8 cellular contexts compared by ENCODE assay signal in the genomic region with DNA sequence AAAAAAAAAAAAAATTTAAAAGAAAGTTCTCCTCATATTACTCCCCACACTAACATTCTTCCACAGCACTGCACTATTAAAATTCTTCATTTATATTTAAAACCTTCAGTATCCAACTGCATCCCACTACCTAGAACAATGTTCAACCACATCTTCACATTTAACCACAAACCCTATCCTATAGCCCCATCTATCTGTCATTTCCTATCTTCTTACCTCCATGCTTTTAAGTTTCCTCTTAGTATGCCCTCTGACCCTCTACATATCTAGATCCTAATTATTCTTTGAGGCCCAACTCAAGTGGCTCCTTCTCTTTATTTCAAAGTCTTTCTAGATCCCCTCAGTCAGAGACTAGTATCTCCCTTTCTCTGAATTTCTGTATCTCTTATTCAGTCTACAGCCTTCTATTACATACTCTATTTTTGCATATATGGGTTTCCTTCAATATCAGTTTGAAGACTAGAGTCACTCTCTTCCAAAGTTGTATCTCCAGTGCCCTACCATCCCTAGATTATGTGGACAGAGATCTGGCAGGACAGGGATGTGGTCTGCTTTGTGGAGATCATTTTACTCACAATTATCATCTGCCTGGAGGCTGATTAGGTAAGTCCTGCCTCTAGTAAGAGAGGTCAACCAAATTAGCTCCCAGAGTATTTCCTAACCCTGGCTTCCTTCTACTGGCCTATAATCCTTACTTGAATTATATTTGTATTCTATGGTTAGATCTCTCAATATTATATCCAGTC. TPM values are rescaled to one million over a fixed set of nuclear protein-coding genes. Genes with fewer than 3 reads are reported as not detected.
DNase-seq lines count a peak whose midpoint lies in the region; ATAC-seq and TF ChIP-seq lines count a peak whose summit lies in the region.

No MANE protein-coding gene starts in this region.

- ATAC-seq in HG03378 (IDR thresholded peaks at IDR 0.05; ENCODE audit: unreplicated experiment) (no peak), GM18520 (IDR thresholded peaks at IDR 0.05; ENCODE audit: unreplicated experiment) (no peak)

- peaks cover 9% of the 10 kb centered on the region for H4K20me1 ChIP-seq in PC-9 (ENCODE audit: insufficient read depth)

- CTCF ChIA-PET in PC-9 (lab: Charles Lee): interaction anchor here (0.7 kb wide), 1 partner anchor 373 kb away, joined by 19 read pairs; no protein-coding TSS in a partner anchor

- H3K4me1 Mint-ChIP-seq in endodermal cell: peaks cover 19% of the 10 kb centered on the region

- peak overlapping the region; percentile 97 for H3K4me3 Mint-ChIP-seq in endodermal cell

- H3K9ac ChIP-seq in endodermal cell (ENCODE audit: extremely low read depth, low read length, poor library complexity, severe bottlenecking): no peak overlapping the region

- DNase-seq in NCI-H2081 (lab: John Stamatoyannopoulos, UW): peak; percentile 8 to 12
- no peak for DNase-seq in NCI-H2081 treated with DMSO at 0.1 percent for 48 hours (lab: John Stamatoyannopoulos, UW)
- no peak for DNase-seq in PC-9
- DNase-seq in endodermal cell: no peak
- no peak for DNase-seq in skeletal muscle cell (ENCODE audit: low read depth)
- no peak for DNase-seq in NCI-H2227 treated with DMSO at 0.1 percent for 48 hours (lab: John Stamatoyannopoulos, UW)

- peaks cover 2% of the 10 kb centered on the region for H3K27me3 Mint-ChIP-seq in endodermal cell (ENCODE audit: insufficient read depth)

- intact Hi-C loops in PC-9 (cut with micrococcal nuclease; ENCODE audit: unreplicated experiment): loop anchor here (5.0 kb wide), 2 partner anchors 490 to 590 kb away; a partner anchor contains a TSS

- POLR2A ChIA-PET in PC-9 (lab: Charles Lee; ENCODE audit: unreplicated experiment): interaction anchor here (0.7 kb wide), 1 partner anchor 259 kb away, joined by 3 read pairs; no protein-coding TSS in a partner anchor

- H3K79me2 ChIP-seq in PC-9 (ENCODE audit: low read depth): peaks cover 54% of the 10 kb centered on the region

- H3K4me2 ChIP-seq in PC-9: peak overlapping the region; percentile 84

- TF ChIP-seq CTCF in PC-9 (conservative IDR thresholded peaks at IDR 0.05) (no peak), endodermal cell (conservative IDR thresholded peaks at IDR 0.05) (peak; percentile 58)

- no TSS peak for BruUV-seq in PC-9 (replicated peaks; lab: Mats Ljungman, UMichigan)

- H3K9me3 Mint-ChIP-seq in endodermal cell: peaks cover 4% of the 10 kb centered on the region

- H3K27me3 ChIP-seq in PC-9 (ENCODE audit: insufficient read depth, low read depth) (no peaks in the 10 kb centered on the region), endodermal cell (ENCODE audit: control insufficient read depth, insufficient read depth, low read length, poor library complexity, severe bottlenecking) (no peaks in the 10 kb centered on the region)

- H3K4me1 ChIP-seq in PC-9 (replicated peaks; ENCODE audit: insufficient read depth) (peaks cover 20% of the 10 kb centered on the region), endodermal cell (ENCODE audit: control insufficient read depth, insufficient read depth, low read length) (no peaks in the 10 kb centered on the region)

- H3K36me3 Mint-ChIP-seq in endodermal cell (ENCODE audit: low read depth): peaks cover 24% of the 10 kb centered on the region

- H3K4me3 ChIP-seq in PC-9 (peak overlapping the region; percentile 67), endodermal cell (ENCODE audit: low read length) (peak overlapping the region; percentile 96), skeletal muscle cell (ENCODE audit: low read depth, low read length) (peak overlapping the region; percentile 73)

- H3K9me3 ChIP-seq in PC-9 (ENCODE audit: insufficient read depth, low read depth): no peaks in the 10 kb centered on the region
- H3K9me3 ChIP-seq in endodermal cell (ENCODE audit: control insufficient read depth, low read length): peaks cover 10% of the 10 kb centered on the region

- H3K9me2 ChIP-seq in PC-9 (ENCODE audit: insufficient read depth): no peaks in the 10 kb centered on the region

- H2AFZ ChIP-seq in PC-9: no peak overlapping the region

- peaks cover 12% of the 10 kb centered on the region; the same call in 1 of the 2 replicates for H3F3A ChIP-seq in PC-9 (ENCODE audit: insufficient read depth, low read depth)

- H3K36me3 ChIP-seq in PC-9 (ENCODE audit: low read depth) (0 out of 2 replicates have a peak, but pooled peaks cover 4% of the 10 kb centered on the region), endodermal cell (ENCODE audit: control insufficient read depth, insufficient read depth, low read length) (peaks cover 21% of the 10 kb centered on the region)

- peak overlapping the region; percentile 99 for H3K27ac Mint-ChIP-seq in endodermal cell

- H3K27ac ChIP-seq in PC-9 (no peak overlapping the region), endodermal cell (ENCODE audit: low read depth, low read length) (no peak overlapping the region)

RNA-seq across cellular contexts. Expression of a gene that starts 1.4 kb away (rescaled TPM):
- total RNA-seq in PC-9 (2021) (72.1 and 76.3 TPM in 2 replicates), endodermal cell (10 to 100 TPM; 54.6 to 63.2 TPM)
- polyA plus RNA-seq in endodermal cell (2013, experiment 1 of 2): 94.6 TPM
- polyA plus RNA-seq in endodermal cell (2013, experiment 2 of 2): 76.5 TPM

RNA-seq across cellular contexts. Expression of a gene that starts 3.5 kb away (rescaled TPM):
- total RNA-seq in PC-9 (2021): 114 and 137 TPM in 2 replicates
- total RNA-seq in endodermal cell: 10 to 100 TPM; 54.5 to 63.0 TPM
- polyA plus RNA-seq in endodermal cell (2013, experiment 1 of 2): 62.9 TPM
- polyA plus RNA-seq in endodermal cell (2013, experiment 2 of 2): 61.1 TPM

RNA-seq across cellular contexts. Expression of a gene that starts 46.0 kb away (rescaled TPM):
- total RNA-seq in PC-9 (2021) (11.0 and 19.6 TPM in 2 replicates), endodermal cell (1 to 10 TPM; 2.4 to 2.6 TPM)
- polyA plus RNA-seq in endodermal cell (2013, experiment 1 of 2): 3.0 TPM
- polyA plus RNA-seq in endodermal cell (2013, experiment 2 of 2): 1.6 TPM

RNA-seq across cellular contexts. Expression of a gene that starts 59.3 kb away (rescaled TPM):
- 0.33 and 0.40 TPM in 2 replicates for total RNA-seq in PC-9 (2021)
- total RNA-seq in endodermal cell: 1 to 10 TPM; 1.6 to 2.6 TPM
- polyA plus RNA-seq in endodermal cell (2013, experiment 1 of 2): 0.96 TPM
- polyA plus RNA-seq in endodermal cell (2013, experiment 2 of 2): 1.1 TPM

Comparison
In these comparisons a context has a peak if more than half of its experiments do, and no peak if none do; other contexts are left out.
1. DNase-seq: peak in NCI-H2081 (2 of 2); none in NCI-H2081 treated with DMSO at 0.1 percent for 48 hours (single experiment), PC-9 (0 of 2), endodermal cell (single experiment), skeletal muscle cell (single experiment) and NCI-H2227 treated with DMSO at 0.1 percent for 48 hours (single experiment).
2. Peak in every context shown above with its lines, with median percentiles within 50 percentile points of each other: H3K4me3 ChIP-seq.